8 cellular contexts compared by ENCODE assay signal in the genomic region with DNA sequence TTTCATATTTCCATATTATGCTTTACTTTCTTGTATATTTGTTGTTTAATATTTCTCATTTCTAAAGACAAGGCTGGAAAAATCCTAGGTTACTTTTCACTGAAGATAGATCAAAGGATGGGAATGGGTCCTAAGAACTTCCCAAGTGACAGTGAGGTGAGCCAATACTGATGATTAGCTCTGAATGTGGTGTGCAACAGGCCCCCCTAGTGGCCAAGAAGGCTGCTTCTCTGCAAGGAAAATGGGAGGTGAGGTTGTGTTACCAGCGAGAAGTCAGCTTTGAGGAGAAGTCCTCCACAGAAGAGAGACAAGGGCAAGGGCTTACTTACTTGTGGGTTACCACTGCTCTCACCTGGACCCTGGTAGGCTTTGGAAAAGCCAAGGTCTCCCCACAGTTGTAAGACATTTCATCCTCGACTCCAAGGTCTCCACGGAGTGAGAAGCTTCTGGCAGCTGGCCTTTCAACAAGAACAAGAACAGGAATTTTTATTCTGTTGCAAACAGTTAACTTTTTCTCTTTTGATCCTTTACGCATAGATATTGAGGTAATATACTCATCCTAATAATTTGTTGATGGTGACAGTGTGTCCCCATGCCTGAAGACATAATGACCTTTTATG.
DNase-seq lines count a peak whose midpoint lies in the region; ATAC-seq, FAIRE-seq and TF ChIP-seq lines count a peak whose summit lies in the region.

No MANE protein-coding gene starts in this region.

- CTCF ChIA-PET in endothelial cell of umbilical vein (lab: Charles Lee): interaction anchor here (0.5 to 8.2 kb wide), 53 partner anchors 10 to 691 kb away, joined by 3 to 597 read pairs (median 5); a partner anchor contains a TSS

- no peak overlapping the region for H3K9ac ChIP-seq in endothelial cell of umbilical vein (replicated peaks; ENCODE audit: extremely low read depth, insufficient read depth, low read length)

- H3K27me3 Mint-ChIP-seq in mesothelial cell of epicardium (ENCODE audit: low read depth): no peaks in the 10 kb centered on the region

- peak; percentile 85 for TF ChIP-seq CTCF in endothelial cell of umbilical vein (IDR thresholded peaks at IDR 0.05; ENCODE audit: extremely low read depth in 1 of 2, insufficient read depth in 1 of 2, low read depth in 1 of 2, low read length in 2 of 2)
- peak; percentile 52 for TF ChIP-seq CTCF in mesothelial cell of epicardium (IDR thresholded peaks at IDR 0.05; ENCODE audit: unreplicated experiment)

- H2AFZ ChIP-seq in endothelial cell of umbilical vein (ENCODE audit: low read depth, low read length): peak overlapping the region; percentile 36

- H3K9me3 Mint-ChIP-seq in mesothelial cell of epicardium: no peaks in the 10 kb centered on the region

- POLR2A ChIA-PET in endothelial cell of umbilical vein (lab: Charles Lee): no interaction called here

- FAIRE-seq in endothelial cell of umbilical vein (lab: Jason Lieb, UNC): no peak

- H3K27ac ChIP-seq in endothelial cell of umbilical vein (ENCODE audit: insufficient read depth, low read depth, low read length): no peak overlapping the region

- no peaks in the 10 kb centered on the region for H3K9me3 ChIP-seq in endothelial cell of umbilical vein (replicated peaks; ENCODE audit: control insufficient read depth, insufficient read depth, low read length)

- H3K4me2 ChIP-seq in endothelial cell of umbilical vein (ENCODE audit: insufficient read depth, low read length): no peak overlapping the region

- DNase-seq in DMS153 (lab: John Stamatoyannopoulos, UW): peak; percentile 9
- peak; percentile 45 for DNase-seq in HuH-7 (ENCODE audit: low spot score)
- peak; percentile 50 for DNase-seq in RPMI8226
- DNase-seq in endothelial cell of umbilical vein (ENCODE audit: low read depth, low spot score): peak; percentile 70
- DNase-seq in mesothelial cell of epicardium (ENCODE audit: low spot score in 2 of 2, unreplicated experiment in 2 of 2): no peak
- DNase-seq in DMS79 treated with DMSO at 0.1 percent for 48 hours (lab: John Stamatoyannopoulos, UW): no peak
- no peak for DNase-seq in T1000 (lab: John Stamatoyannopoulos, UW)

- H3K27me3 ChIP-seq in endothelial cell of umbilical vein (ENCODE audit: control insufficient read depth in 2 of 2, insufficient read depth in 2 of 2, low read length in 2 of 2): peaks cover 0 to 3% of the 10 kb centered on the region in 2 experiments

- H3K27ac Mint-ChIP-seq in mesothelial cell of epicardium: no peak overlapping the region

- TF ChIP-seq POLR2A in endothelial cell of umbilical vein (IDR thresholded peaks at IDR 0.05; ENCODE audit: low read depth, low read length): no peak

- peaks cover 19% of the 10 kb centered on the region for H3K4me1 ChIP-seq in endothelial cell of umbilical vein (ENCODE audit: control insufficient read depth, extremely low read depth, insufficient read depth, low read length)

- BruUV-seq in endothelial cell of umbilical vein (replicated peaks; lab: Mats Ljungman, UMichigan): no TSS peak

- peaks cover 15% of the 10 kb centered on the region for H3K4me1 Mint-ChIP-seq in mesothelial cell of epicardium

- dilution Hi-C loops in endothelial cell of umbilical vein (cut with MboI; ENCODE audit: extremely low pct_ligation_motif_present, low sequenced_read_pairs): loop anchor here (25.0 kb wide), 1 partner anchor 151 kb away; no protein-coding TSS in a partner anchor

- no peaks in the 10 kb centered on the region for H3K9me1 ChIP-seq in endothelial cell of umbilical vein (replicated peaks; ENCODE audit: control insufficient read depth, extremely low read depth, insufficient read depth, low read length)

- H3K4me3 Mint-ChIP-seq in mesothelial cell of epicardium: no peak overlapping the region

- intact Hi-C loops in endothelial cell of umbilical vein (cut with micrococcal nuclease): loop anchor here (2.0 to 5.0 kb wide), 5 partner anchors 114 to 701 kb away; a partner anchor contains a TSS

- H4K20me1 ChIP-seq in endothelial cell of umbilical vein (replicated peaks; ENCODE audit: control insufficient read depth, extremely low read depth, insufficient read depth, low read length): no peaks in the 10 kb centered on the region

- no peak overlapping the region for H3K4me3 ChIP-seq in endothelial cell of umbilical vein (replicated peaks in 1 of 3; ENCODE audit: insufficient read depth in 1 of 3, low read depth in 1 of 3, low read length in 3 of 3)

- peak; percentile 72 for ATAC-seq in GM19328 (IDR thresholded peaks at IDR 0.05; ENCODE audit: unreplicated experiment)

- no peaks in the 10 kb centered on the region for H3K36me3 Mint-ChIP-seq in mesothelial cell of epicardium

- no peaks in the 10 kb centered on the region for H3K36me3 ChIP-seq in endothelial cell of umbilical vein (ENCODE audit: control insufficient read depth in 2 of 2, extremely low read depth in 1 of 2, insufficient read depth in 2 of 2, low read length in 2 of 2)

- H3K79me2 ChIP-seq in endothelial cell of umbilical vein (ENCODE audit: control insufficient read depth, insufficient read depth, low read length): no peaks in the 10 kb centered on the region

TF ChIP-seq in endothelial cell of umbilical vein, 7 proteins besides CTCF, POLR2A, EP300 and RAD21:
- TF ChIP-seq FOS (IDR thresholded peaks at IDR 0.05; ENCODE audit: borderline replicate concordance, insufficient read depth, low read length): no peak
- TF ChIP-seq POLR2AphosphoS5 (IDR thresholded peaks at IDR 0.05; ENCODE audit: insufficient read depth, low read depth, low read length): no peak
- no peak for TF ChIP-seq MYC (IDR thresholded peaks at IDR 0.05; ENCODE audit: low read depth, low read length)
- no peak for TF ChIP-seq JUN (IDR thresholded peaks at IDR 0.05; ENCODE audit: borderline replicate concordance, insufficient read depth, insufficient read length, low read depth)
- TF ChIP-seq, protein P1, sequence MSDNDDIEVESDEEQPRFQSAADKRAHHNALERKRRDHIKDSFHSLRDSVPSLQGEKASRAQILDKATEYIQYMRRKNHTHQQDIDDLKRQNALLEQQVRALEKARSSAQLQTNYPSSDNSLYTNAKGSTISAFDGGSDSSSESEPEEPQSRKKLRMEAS (IDR thresholded peaks at IDR 0.05; ENCODE audit: insufficient read depth, insufficient read length): no peak
- no peak for TF ChIP-seq GATA2 (IDR thresholded peaks at IDR 0.05; ENCODE audit: insufficient read depth, insufficient read length, low read depth, low read length)
- TF ChIP-seq EZH2 (IDR thresholded peaks at IDR 0.05; ENCODE audit: borderline replicate concordance, low read depth, low read length, severe bottlenecking): no peak

Comparison
In these comparisons a context has a peak if more than half of its experiments do, and no peak if none do; other contexts are left out.
1. DNase-seq: peak in DMS153 (single experiment), HuH-7 (single experiment), RPMI8226 (single experiment) and endothelial cell of umbilical vein (single experiment); none in mesothelial cell of epicardium (0 of 2), DMS79 treated with DMSO at 0.1 percent for 48 hours (single experiment) and T1000 (single experiment).